In the genomic region with DNA sequence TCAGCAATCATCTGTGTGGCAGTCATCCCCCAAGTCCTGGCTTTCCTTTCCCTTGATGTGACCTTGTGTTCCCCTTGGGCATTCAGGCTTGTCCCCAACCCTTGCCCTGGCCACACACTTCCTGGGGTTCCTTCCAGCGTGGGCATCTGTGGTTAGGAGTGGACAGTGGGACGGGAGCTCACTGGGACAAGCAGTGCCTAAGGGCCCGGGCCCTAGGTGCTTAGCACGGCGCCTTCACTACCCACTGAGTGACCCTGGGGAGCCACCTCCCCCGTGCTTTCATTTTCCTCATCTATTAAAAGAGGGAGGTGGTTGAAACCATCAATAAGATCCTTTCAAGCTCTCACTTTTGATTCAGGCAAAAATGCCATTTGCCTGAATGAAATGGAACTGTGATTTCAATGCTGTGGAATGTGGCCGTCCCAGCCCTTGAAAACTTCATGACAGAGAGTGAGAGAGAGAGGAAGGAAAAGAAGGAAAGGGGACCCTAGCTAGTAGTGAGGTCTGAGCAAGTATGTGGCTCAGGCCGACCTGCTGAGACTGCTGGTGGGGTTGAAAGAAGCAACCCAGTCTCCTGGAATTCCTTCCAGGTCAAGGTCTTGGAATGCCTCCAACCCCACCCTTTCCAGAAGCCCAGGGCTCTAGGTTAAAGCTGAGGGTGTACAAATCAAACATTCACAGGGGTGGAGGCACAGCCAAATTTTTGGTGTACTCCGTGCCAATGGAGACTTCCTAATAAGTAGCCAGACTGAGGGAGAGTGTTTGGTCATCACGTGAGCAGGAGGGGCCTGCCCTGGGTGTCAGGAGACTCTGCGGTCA, we compare ENCODE assay signal across 10 cellular contexts.
DNase-seq lines count a peak whose midpoint lies in the region; ATAC-seq, FAIRE-seq and TF ChIP-seq lines count a peak whose summit lies in the region.
"Had no signal": no experiment of that assay in that cellular context is flagged by ENCODE, and none has a peak within 500 bp of the region (broad histone marks: within the 10 kb centered on the region; RNA-seq: fewer than 3 reads in every experiment).

No MANE protein-coding gene starts in this region.

- WGBS in gastroesophageal sphincter (ENCODE audit: low coverage in 1 of 2), 2 donors = 22 to 28% methylated on average over 3 to 4 of the region's 11 CpGs
- 62 to 66% methylated on average over 11 of the region's 11 CpGs for WGBS in pancreas, 2 donors

- H3K4me1 ChIP-seq in gastroesophageal sphincter (peaks cover 0 to 30% (median 3%) of the 10 kb centered on the region in 3 donors), pancreas (peaks cover 0 to 7% (median 0%) of the 10 kb centered on the region in 3 donors)

- intact Hi-C loops in pancreas (cut with DNase I) = no loop called here

- peak; percentile 82 for ATAC-seq in SK-N-SH treated with all-trans-retinoic acid at 6 μM for 48 hours
- ATAC-seq in gastroesophageal sphincter = peak; percentile 84
- ATAC-seq in pancreas = peak; percentile 72 to 88 (median 80)
- ATAC-seq in GM21717 (IDR thresholded peaks at IDR 0.05; ENCODE audit: unreplicated experiment) = no peak
- ATAC-seq in HG03520 (IDR thresholded peaks at IDR 0.05; ENCODE audit: unreplicated experiment) = no peak
- ATAC-seq: CD8-positive, alpha-beta T cell had no signal

- DNase-seq in Caki2 (ENCODE audit: low read depth) (peak; percentile 44), pancreas (peak in 4 of 6 donors; percentile 13 to 65 (median 48)), SIG-M5 treated with dmso at 0.1 percent for 504 hours (lab: John Stamatoyannopoulos, UW; ENCODE audit: unreplicated experiment) (no peak)
- DNase-seq in stimulated activated naive CD4-positive, alpha-beta T cell (lab: John Stamatoyannopoulos, UW) = no peak
- DNase-seq: NCI-H1436 treated with DMSO at 0.1 percent for 48 hours had no signal

- H3K36me3 ChIP-seq in gastroesophageal sphincter = no peaks in the 10 kb centered on the region
- H3K36me3 ChIP-seq in pancreas = no peaks in the 10 kb centered on the region

- H3K27me3 ChIP-seq in gastroesophageal sphincter = no peaks in the 10 kb centered on the region
- no peaks in the 10 kb centered on the region for H3K27me3 ChIP-seq in pancreas

- no peak for TF ChIP-seq POLR2A in gastroesophageal sphincter (IDR thresholded peaks at IDR 0.05)

- peaks cover 0 to 12% (median 0%) of the 10 kb centered on the region in 3 donors for H3K9me3 ChIP-seq in gastroesophageal sphincter
- H3K9me3 ChIP-seq in pancreas = no peaks in the 10 kb centered on the region

- FAIRE-seq in pancreas (lab: Jason Lieb, UNC) = no peak

- H3K4me3 ChIP-seq in gastroesophageal sphincter (no peak overlapping the region), pancreas (no peak overlapping the region)

- TF ChIP-seq CTCF in gastroesophageal sphincter (IDR thresholded peaks at IDR 0.05) (no peak), pancreas (IDR thresholded peaks at IDR 0.05) (no peak)

- H3K27ac ChIP-seq in gastroesophageal sphincter = peak overlapping the region; percentile 4 to 80 (median 77)
- H3K27ac ChIP-seq in pancreas = peak overlapping the region; percentile 63 to 73 (median 69)

- TF ChIP-seq EP300 in gastroesophageal sphincter (IDR thresholded peaks at IDR 0.05) = no peak

- in situ Hi-C loops in Caki2 (cut with HindIII; ENCODE audit: low pct_unique_long_range_greater_than_20kb, low sequenced_read_pairs) = no loop called here

TF ChIP-seq in SK-N-SH treated with all-trans-retinoic acid at 6 μM for 48 hours, 23 proteins besides CTCF, POLR2A, EP300 and RAD21:
- TF ChIP-seq, protein P1, sequence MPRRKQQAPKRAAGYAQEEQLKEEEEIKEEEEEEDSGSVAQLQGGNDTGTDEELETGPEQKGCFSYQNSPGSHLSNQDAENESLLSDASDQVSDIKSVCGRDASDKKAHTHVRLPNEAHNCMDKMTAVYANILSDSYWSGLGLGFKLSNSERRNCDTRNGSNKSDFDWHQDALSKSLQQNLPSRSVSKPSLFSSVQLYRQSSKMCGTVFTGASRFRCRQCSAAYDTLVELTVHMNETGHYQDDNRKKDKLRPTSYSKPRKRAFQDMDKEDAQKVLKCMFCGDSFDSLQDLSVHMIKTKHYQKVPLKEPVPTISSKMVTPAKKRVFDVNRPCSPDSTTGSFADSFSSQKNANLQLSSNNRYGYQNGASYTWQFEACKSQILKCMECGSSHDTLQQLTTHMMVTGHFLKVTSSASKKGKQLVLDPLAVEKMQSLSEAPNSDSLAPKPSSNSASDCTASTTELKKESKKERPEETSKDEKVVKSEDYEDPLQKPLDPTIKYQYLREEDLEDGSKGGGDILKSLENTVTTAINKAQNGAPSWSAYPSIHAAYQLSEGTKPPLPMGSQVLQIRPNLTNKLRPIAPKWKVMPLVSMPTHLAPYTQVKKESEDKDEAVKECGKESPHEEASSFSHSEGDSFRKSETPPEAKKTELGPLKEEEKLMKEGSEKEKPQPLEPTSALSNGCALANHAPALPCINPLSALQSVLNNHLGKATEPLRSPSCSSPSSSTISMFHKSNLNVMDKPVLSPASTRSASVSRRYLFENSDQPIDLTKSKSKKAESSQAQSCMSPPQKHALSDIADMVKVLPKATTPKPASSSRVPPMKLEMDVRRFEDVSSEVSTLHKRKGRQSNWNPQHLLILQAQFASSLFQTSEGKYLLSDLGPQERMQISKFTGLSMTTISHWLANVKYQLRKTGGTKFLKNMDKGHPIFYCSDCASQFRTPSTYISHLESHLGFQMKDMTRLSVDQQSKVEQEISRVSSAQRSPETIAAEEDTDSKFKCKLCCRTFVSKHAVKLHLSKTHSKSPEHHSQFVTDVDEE (CRISPR knock-in tag; IDR thresholded peaks at IDR 0.05) = no peak
- no peak for TF ChIP-seq ESRRG (CRISPR knock-in tag; IDR thresholded peaks at IDR 0.05)

Comparison
In these comparisons a context has a peak if more than half of its experiments do, and no peak if none do; other contexts are left out.
1. DNase-seq: peak in Caki2 (single experiment) and pancreas (4 of 6); none in stimulated activated naive CD4-positive, alpha-beta T cell (0 of 6) and SIG-M5 treated with dmso at 0.1 percent for 504 hours (single experiment).
2. ATAC-seq: peak in SK-N-SH treated with all-trans-retinoic acid at 6 μM for 48 hours (single experiment), gastroesophageal sphincter (single experiment) and pancreas (4 of 4); none in GM21717 (single experiment) and HG03520 (single experiment).